ENCODE assay signal across 21 cellular contexts in genomic region chr4:171928336-171928735, GRCh38.
DNase-seq lines count a peak whose midpoint lies in the region; ATAC-seq and TF ChIP-seq lines count a peak whose summit lies in the region.
"Had no signal": no experiment of that assay in that cellular context is flagged by ENCODE, and none has a peak within 500 bp of the region (broad histone marks: within the 10 kb centered on the region; RNA-seq: fewer than 3 reads in every experiment).

No MANE protein-coding gene starts in this region.

- no peaks in the 10 kb centered on the region for H3K4me1 ChIP-seq in smooth muscle cell (ENCODE audit: low read depth)
- no peaks in the 10 kb centered on the region for H3K4me1 ChIP-seq in testis
- H3K4me1 ChIP-seq in psoas muscle, result no peaks in the 10 kb centered on the region
- H3K4me1 ChIP-seq: BE2C, Caco-2 had no signal

- no peaks in the 10 kb centered on the region for H4K20me1 ChIP-seq in smooth muscle cell (ENCODE audit: low read depth)

- H3K79me2 ChIP-seq in smooth muscle cell (ENCODE audit: low read depth), result no peaks in the 10 kb centered on the region

- H3K27me3 ChIP-seq in smooth muscle cell (ENCODE audit: low read depth) (no peaks in the 10 kb centered on the region), testis (no peaks in the 10 kb centered on the region), psoas muscle (ENCODE audit: insufficient read depth in 3 of 3, low read length in 2 of 3) (no peaks in the 10 kb centered on the region)
- H3K27me3 ChIP-seq: BE2C had no signal

- H3F3A ChIP-seq in smooth muscle cell (ENCODE audit: low read depth), result no peaks in the 10 kb centered on the region

- ATAC-seq in psoas muscle (no peak), HG02588 (IDR thresholded peaks at IDR 0.05; ENCODE audit: unreplicated experiment) (no peak)
- ATAC-seq: GM23338, HCT116 had no signal

- intact Hi-C loops in testis (cut with DNase I; ENCODE audit: low total_unique reads) (no loop called here), psoas muscle (cut with DNase I) (no loop called here)

- no peak for TF ChIP-seq POLR2A in testis (IDR thresholded peaks at IDR 0.05)

- H3K9me3 ChIP-seq in smooth muscle cell (replicated peaks; ENCODE audit: low read depth), result no peaks in the 10 kb centered on the region
- no peaks in the 10 kb centered on the region for H3K9me3 ChIP-seq in testis
- no peaks in the 10 kb centered on the region for H3K9me3 ChIP-seq in psoas muscle
- H3K9me3 ChIP-seq: BE2C, Caco-2 had no signal

- H2AFZ ChIP-seq in smooth muscle cell (ENCODE audit: low read depth), result peak overlapping the region; percentile 18

- H3K4me3 ChIP-seq in smooth muscle cell (no peak overlapping the region), testis (no peak overlapping the region), psoas muscle (no peak overlapping the region)
- H3K4me3 ChIP-seq: GM23338 had no signal

- H3K27ac ChIP-seq in smooth muscle cell (ENCODE audit: low read depth) (no peak overlapping the region), testis (no peak overlapping the region), psoas muscle (no peak overlapping the region)

- no peak overlapping the region for H3K4me2 ChIP-seq in smooth muscle cell
- H3K4me2 ChIP-seq: GM23338 had no signal

- DNase-seq in GM04504 (ENCODE audit: low read depth) (peak; percentile 2), OCI-M1 (lab: John Stamatoyannopoulos, UW) (peak; percentile 12), astrocyte of the hippocampus (ENCODE audit: low read depth, low spot score) (peak; percentile 14), smooth muscle cell (lab: John Stamatoyannopoulos, UW; ENCODE audit: unreplicated experiment) (no peak), testis (no peak), psoas muscle (no peak), HT-29 (ENCODE audit: low spot score) (no peak)
- DNase-seq: ACHN; BE2C; C1 segment of cervical spinal cord; Caco-2; CD4-positive, CD25-positive, alpha-beta regulatory T cell; CD8-positive, alpha-beta memory T cell; DMS79 treated with DMSO at 0.1 percent for 48 hours; GDM1; H7; HFFc6; KG1 had no signal

- 90% methylated on average over 4 of the region's 4 CpGs for WGBS in smooth muscle cell (ENCODE audit: low lambda C conversion rate)
- WGBS in testis, 2 donors, result 79 to 94% methylated on average over 4 of the region's 4 CpGs
- 79 to 87% (median 83%) methylated on average over 4 of the region's 4 CpGs for WGBS in psoas muscle, 3 donors

- TF ChIP-seq CTCF in smooth muscle cell (IDR thresholded peaks at IDR 0.05; ENCODE audit: borderline replicate concordance, insufficient read depth, poor library complexity, severe bottlenecking), result no peak
- no peak for TF ChIP-seq CTCF in testis (IDR thresholded peaks at IDR 0.05)
- no peak for TF ChIP-seq CTCF in psoas muscle (IDR thresholded peaks at IDR 0.05)

- H3K36me3 ChIP-seq in smooth muscle cell (ENCODE audit: low read depth) (no peaks in the 10 kb centered on the region), testis (ENCODE audit: low read depth, missing control alignments) (no peaks in the 10 kb centered on the region), psoas muscle (ENCODE audit: insufficient read depth in 1 of 2, low read depth in 1 of 2) (no peaks in the 10 kb centered on the region)
- H3K36me3 ChIP-seq: BE2C had no signal

- no peak overlapping the region for H3K9ac ChIP-seq in smooth muscle cell (ENCODE audit: low read depth)

Comparison
In these comparisons a context has a peak if more than half of its experiments do, and no peak if none do; other contexts are left out.
1. DNase-seq: peak in GM04504 (single experiment), OCI-M1 (single experiment) and astrocyte of the hippocampus (single experiment); none in smooth muscle cell (single experiment), testis (single experiment), psoas muscle (0 of 2) and HT-29 (single experiment).